8 cellular contexts compared by ENCODE assay signal in genomic region chr10:67277402-67277801, GRCh38.
"Had no signal": no experiment of that assay in that cellular context is flagged by ENCODE, and none has a peak within 500 bp of the region (broad histone marks: within the 10 kb centered on the region; RNA-seq: fewer than 3 reads in every experiment).

No MANE protein-coding gene starts in this region.

- DNase-seq: H7, HFFc6, KBM-7 had no signal

- H3K36me3 ChIP-seq: HAP-1 had no signal

- H3K27ac ChIP-seq: HL-60 had no signal

- H3K9me3 ChIP-seq: HAP-1 had no signal

- H3K4me2 ChIP-seq: GM23338 had no signal

- H3K4me3 ChIP-seq: GM23338, HAP-1 had no signal

- H2AFZ ChIP-seq: GM23338 had no signal

- FAIRE-seq: H1, HepG2 had no signal

- H3K4me1 ChIP-seq: HAP-1 had no signal
